In genomic region chr2:55842009-55842408, GRCh38 we compare ENCODE assay signal across 21 cellular contexts.
DNase-seq lines count a peak whose midpoint lies in the region; ATAC-seq, FAIRE-seq and TF ChIP-seq lines count a peak whose summit lies in the region.
"Had no signal": no experiment of that assay in that cellular context is flagged by ENCODE, and none has a peak within 500 bp of the region (broad histone marks: within the 10 kb centered on the region; RNA-seq: fewer than 3 reads in every experiment).

No MANE protein-coding gene starts in this region.

- in situ Hi-C loops in HepG2 (cut with HindIII; ENCODE audit: extremely low pct_ligation_motif_present, low pct_unique_long_range_greater_than_20kb): no loop called here

- intact Hi-C loops in HepG2 (cut with micrococcal nuclease; ENCODE audit: unreplicated experiment) (no loop called here), right lobe of liver (cut with DNase I) (no loop called here), ascending aorta (cut with DNase I) (loop anchor here (5.0 kb wide), 1 partner anchor 65 kb away; no protein-coding TSS in a partner anchor)

- DNase-seq in HepG2 (ENCODE audit: low spot score) (no peak), right lobe of liver (no peak), SJSA1 (ENCODE audit: low read depth in 1 of 2, low spot score in 2 of 2) (peak in 1 of 2 experiments; percentile 53), iris pigment epithelial cell (ENCODE audit: low read depth) (peak; percentile 65), ascending aorta (ENCODE audit: low spot score in 2 of 2) (no peak), nucleus accumbens (lab: John Stamatoyannopoulos, UW) (no peak), NCI-H524 (lab: John Stamatoyannopoulos, UW) (no peak)
- DNase-seq: activated CD4-positive, alpha-beta T cell treated with anti-CD3 and anti-CD28 coated beads, Interleukin-2, amount 10 ng/mL, durations not matched to agents 24 days and 14 days; activated naive CD4-positive, alpha-beta T cell treated with Interleukin-2 at 50 U/mL for 16 hours; activated T-cell treated with anti-CD3 and anti-CD28 coated beads for 4 hours; CD4-positive, CD25-positive, alpha-beta regulatory T cell; erythroblast; hippocampal formation; NCI-H446; ovary; small intestine; transverse colon had no signal

- H3K27ac ChIP-seq in HepG2 (ENCODE audit: extremely low read length, insufficient read depth, low read length): no peak overlapping the region
- no peak overlapping the region for H3K27ac ChIP-seq in right lobe of liver
- H3K27ac ChIP-seq in SJSA1: peak overlapping the region; percentile 92
- no peak overlapping the region for H3K27ac ChIP-seq in ascending aorta
- H3K27ac ChIP-seq: HL-60, ovary had no signal

- H3K4me3 ChIP-seq in HepG2 (replicated peaks in 1 of 3; ENCODE audit: insufficient read depth in 1 of 3, low read depth in 2 of 3, low read length in 3 of 3) (no peak overlapping the region), right lobe of liver (no peak overlapping the region), SJSA1 (no peak overlapping the region), ascending aorta (no peak overlapping the region)
- H3K4me3 ChIP-seq: ovary, transverse colon had no signal

- no peak for TF ChIP-seq EP300 in HepG2 (IDR thresholded peaks at IDR 0.05; ENCODE audit: low read depth in 2 of 2, low read length in 2 of 2)
- no peak for TF ChIP-seq EP300 in HepG2 (CRISPR knock-in tag; IDR thresholded peaks at IDR 0.05; ENCODE audit: borderline replicate concordance)

- H4K20me1 ChIP-seq in HepG2 (ENCODE audit: insufficient read depth, low read length): no peaks in the 10 kb centered on the region

- peaks cover 0 to 9% of the 10 kb centered on the region in 2 experiments; a peak in 2 of 5 replicates for H3K27me3 ChIP-seq in HepG2 (ENCODE audit: control insufficient read depth in 1 of 2, insufficient read depth in 2 of 2, low read length in 2 of 2)
- no peaks in the 10 kb centered on the region for H3K27me3 ChIP-seq in right lobe of liver
- H3K27me3 ChIP-seq in SJSA1 (replicated peaks): no peaks in the 10 kb centered on the region
- no peaks in the 10 kb centered on the region for H3K27me3 ChIP-seq in ascending aorta
- H3K27me3 ChIP-seq: ovary, transverse colon had no signal

- no peak for TF ChIP-seq CTCF in HepG2 (CRISPR knock-in tag; IDR thresholded peaks at IDR 0.05)
- no peak for TF ChIP-seq CTCF in right lobe of liver (IDR thresholded peaks at IDR 0.05)
- TF ChIP-seq CTCF in ascending aorta (IDR thresholded peaks at IDR 0.05): no peak

- no peak for TF ChIP-seq POLR2A in HepG2 (IDR thresholded peaks at IDR 0.05; ENCODE audit: insufficient read depth in 1 of 2, low read depth in 2 of 2, low read length in 2 of 2)
- TF ChIP-seq POLR2A in right lobe of liver (IDR thresholded peaks at IDR 0.05): no peak

- WGBS in HepG2 (ENCODE audit: low lambda C conversion rate): 40% methylated on average over 2 of the region's 2 CpGs
- WGBS in right lobe of liver (ENCODE audit: insufficient coverage, low coverage, low lambda C conversion rate, missing lambda C conversion rate): 92% methylated on average over 1 of the region's 2 CpGs

- no peak overlapping the region for H3K9ac ChIP-seq in HepG2 (ENCODE audit: insufficient read depth, low read depth, low read length)

- H3K79me2 ChIP-seq in HepG2 (ENCODE audit: insufficient read depth, low read length): no peaks in the 10 kb centered on the region

- no peak for FAIRE-seq in HepG2 (lab: Jason Lieb, UNC)
- FAIRE-seq: A204.1, small intestine had no signal

- no peak for TF ChIP-seq RAD21 in HepG2 (CRISPR knock-in tag; IDR thresholded peaks at IDR 0.05)

- no peak overlapping the region for H3K4me2 ChIP-seq in HepG2 (ENCODE audit: low read depth, low read length)

- H3K9me3 ChIP-seq in HepG2 (ENCODE audit: low read length): no peaks in the 10 kb centered on the region
- H3K9me3 ChIP-seq in right lobe of liver: no peaks in the 10 kb centered on the region
- no peaks in the 10 kb centered on the region for H3K9me3 ChIP-seq in SJSA1 (replicated peaks)
- no peaks in the 10 kb centered on the region for H3K9me3 ChIP-seq in ascending aorta
- H3K9me3 ChIP-seq: ovary, transverse colon had no signal

- no peaks in the 10 kb centered on the region for H3K36me3 ChIP-seq in HepG2 (replicated peaks in 1 of 2; ENCODE audit: control insufficient read depth in 1 of 2, insufficient read depth in 2 of 2, low read length in 2 of 2)
- no peaks in the 10 kb centered on the region for H3K36me3 ChIP-seq in right lobe of liver
- H3K36me3 ChIP-seq in SJSA1: no peaks in the 10 kb centered on the region
- no peaks in the 10 kb centered on the region for H3K36me3 ChIP-seq in ascending aorta
- H3K36me3 ChIP-seq: ovary, transverse colon had no signal

- no TSS peak for BruUV-seq in HepG2 (replicated peaks; lab: Mats Ljungman, UMichigan)

- H2AFZ ChIP-seq in HepG2 (ENCODE audit: low read length): no peak overlapping the region

- H3K4me1 ChIP-seq in HepG2 (ENCODE audit: insufficient read depth, low read length) (peaks cover 47% of the 10 kb centered on the region), right lobe of liver (peaks cover 0 to 12% (median 3%) of the 10 kb centered on the region in 4 donors), SJSA1 (replicated peaks) (peaks cover 63% of the 10 kb centered on the region), ascending aorta (peaks cover 0 to 5% of the 10 kb centered on the region in 2 donors)

- no peak for ATAC-seq in HepG2
- no peak for ATAC-seq in right lobe of liver
- no peak for ATAC-seq in HG03095 (IDR thresholded peaks at IDR 0.05; ENCODE audit: unreplicated experiment)
- ATAC-seq: left lobe of liver had no signal

- CTCF ChIA-PET in HepG2 (lab: Yijun Ruan, JAX; ENCODE audit: low intra/inter-chr PET ratio, low total read pairs): no interaction called here

- POLR2A ChIA-PET in HepG2 (lab: Yijun Ruan, JAX): no interaction called here

TF ChIP-seq in HepG2, 621 proteins besides CTCF, POLR2A, EP300 and RAD21:
- no peak for TF ChIP-seq ZNF317 (CRISPR knock-in tag; IDR thresholded peaks at IDR 0.05)
- no peak for TF ChIP-seq NCOA5 (CRISPR knock-in tag; IDR thresholded peaks at IDR 0.05)
- TF ChIP-seq, protein P1, sequence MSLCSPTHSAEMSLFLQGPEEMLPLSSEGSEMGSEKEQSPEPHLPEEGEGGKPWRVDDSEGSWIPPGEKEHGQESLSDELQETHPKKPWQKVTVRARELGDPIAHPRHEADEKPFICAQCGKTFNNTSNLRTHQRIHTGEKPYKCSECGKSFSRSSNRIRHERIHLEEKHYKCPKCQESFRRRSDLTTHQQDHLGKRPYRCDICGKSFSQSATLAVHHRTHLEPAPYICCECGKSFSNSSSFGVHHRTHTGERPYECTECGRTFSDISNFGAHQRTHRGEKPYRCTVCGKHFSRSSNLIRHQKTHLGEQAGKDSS (CRISPR knock-in tag; IDR thresholded peaks at IDR 0.05; ENCODE audit: borderline replicate concordance, low read depth): no peak
- peak; percentile 54 for TF ChIP-seq FOSL2 (CRISPR knock-in tag; IDR thresholded peaks at IDR 0.05)
- TF ChIP-seq FOXA1 (IDR thresholded peaks at IDR 0.05): no peak
- TF ChIP-seq FOXA1 (CRISPR knock-in tag; IDR thresholded peaks at IDR 0.05): 0 out of 2 replicates have a peak, but pooled peaks have one; percentile 25
